7 cellular contexts compared by ENCODE assay signal in genomic region chr11:68038718-68039525, GRCh38.
DNase-seq lines count a peak whose midpoint lies in the region; ATAC-seq and TF ChIP-seq lines count a peak whose summit lies in the region.

Gene TCIRG1, plus strand, starts transcription at chr11:68039025. Its CDS starts 2,247 bp downstream, at chr11:68041272.

- H3K27me3 ChIP-seq in layer of hippocampus (ENCODE audit: control insufficient read depth, insufficient read depth, low read length), result no peaks in the 10 kb centered on the region

- TF ChIP-seq CTCF in LNCaP clone FGC (IDR thresholded peaks at IDR 0.05; ENCODE audit: control insufficient read depth, extremely low read depth, insufficient read depth) (no peak), coronary artery (IDR thresholded peaks at IDR 0.05) (no peak)

- DNase-seq in LNCaP clone FGC (ENCODE audit: low read depth) (peak; percentile 21), coronary artery (ENCODE audit: low spot score) (peak; percentile 95)
- peak; percentile 64 for DNase-seq in activated CD4-positive, CD25-positive, alpha-beta regulatory T cell treated with anti-CD3 and anti-CD28 coated beads, Interleukin-2, amount 50 U/mL, for 72 hours
- DNase-seq in stimulated activated CD4-positive, alpha-beta T cell treated with anti-CD3 and anti-CD28 coated beads, Interleukin-2, amount 100 ng/mL, for 4 hours (ENCODE audit: low read depth), result peak; percentile 45

- peak within 1 kb of the TSS; percentile 60 for H3K4me3 ChIP-seq in LNCaP clone FGC (ENCODE audit: low read depth, low read length)
- H3K4me3 ChIP-seq in coronary artery, result peak within 1 kb of the TSS; percentile 83

- peak within 1 kb of the TSS; percentile 91 to 92 for H3K27ac ChIP-seq in coronary artery
- H3K27ac ChIP-seq in layer of hippocampus (ENCODE audit: low read depth, low read length), result peak within 1 kb of the TSS; percentile 78

- ATAC-seq in GM19023 (IDR thresholded peaks at IDR 0.05; ENCODE audit: unreplicated experiment) (peak; percentile 43), GM18870 (IDR thresholded peaks at IDR 0.05; ENCODE audit: unreplicated experiment) (no peak)

Comparison
In these comparisons a context has a peak if more than half of its experiments do, and no peak if none do; other contexts are left out.
1. DNase-seq: peak in every context shown above with its lines; median percentile 95 in coronary artery; 64 in activated CD4-positive, CD25-positive, alpha-beta regulatory T cell treated with anti-CD3 and anti-CD28 coated beads, Interleukin-2, amount 50 U/mL, for 72 hours; 45 in stimulated activated CD4-positive, alpha-beta T cell treated with anti-CD3 and anti-CD28 coated beads, Interleukin-2, amount 100 ng/mL, for 4 hours; 21 in LNCaP clone FGC.